Comparison of ENCODE assay signal across 1 cellular context in genomic region chr3:49017978-49018706, GRCh38.
A peak's percentile ranks its signal among the peaks of the same experiment; 100 is the strongest.
TF ChIP-seq lines count a peak whose summit lies in the region.

DALRD3 (minus strand) TSS chr3:49018580; CDS start chr3:49018564, 16 bp downstream.

TF ChIP-seq in K562, 482 proteins besides CTCF, POLR2A, EP300 and RAD21 (continued from another document and continues in another):
- TF ChIP-seq ZNF609 (CRISPR knock-in tag; IDR thresholded peaks at IDR 0.05; ENCODE audit: borderline replicate concordance), result no peak
- peak; percentile 62 for TF ChIP-seq ETV1 (tag; conservative IDR thresholded peaks at IDR 0.05; ENCODE audit: low read depth)
- 0 out of 2 replicates have a peak, but pooled peaks have one; percentile 20 for TF ChIP-seq BHLHE40 (IDR thresholded peaks at IDR 0.05; ENCODE audit: low read length)
- no peak for TF ChIP-seq MLX (CRISPR knock-in tag; conservative IDR thresholded peaks at IDR 0.05)
- TF ChIP-seq RBM39 (optimal IDR thresholded peaks at IDR 0.05; ENCODE audit: low read depth, low read length), result no peak
- no peak for TF ChIP-seq SPI1 (IDR thresholded peaks at IDR 0.05; ENCODE audit: borderline replicate concordance, low read depth, low read length)
- no peak for TF ChIP-seq ZNF583 (CRISPR knock-in tag; IDR thresholded peaks at IDR 0.05)
- no peak for TF ChIP-seq NEUROD1 (IDR thresholded peaks at IDR 0.05; ENCODE audit: borderline replicate concordance, low read depth, low read length, partially characterized antibody)
- TF ChIP-seq CBX8 (IDR thresholded peaks at IDR 0.05; ENCODE audit: borderline replicate concordance, extremely low read depth, low read depth, low read length, poor library complexity, severe bottlenecking), result no peak
- no peak for TF ChIP-seq POLR2H (tag; IDR thresholded peaks at IDR 0.05; ENCODE audit: low read depth)
- TF ChIP-seq ASH1L (IDR thresholded peaks at IDR 0.05; ENCODE audit: borderline replicate concordance, low read depth, partially characterized antibody), result no peak
- no peak for TF ChIP-seq RBM17 (IDR thresholded peaks at IDR 0.05; ENCODE audit: borderline replicate concordance, low read depth, low read length)
- TF ChIP-seq ZNF316 (IDR thresholded peaks at IDR 0.05), result no peak
- TF ChIP-seq MGA (IDR thresholded peaks at IDR 0.05), result no peak
- peak in 1 of 2 experiments; percentile 39; a peak in 1 of 4 replicates for TF ChIP-seq NONO (IDR thresholded peaks at IDR 0.05; ENCODE audit: low read depth in 2 of 2, low read length in 1 of 2)
- TF ChIP-seq NR3C1 (CRISPR knock-in tag; IDR thresholded peaks at IDR 0.05), result 0 out of 2 replicates have a peak, but pooled peaks have one; percentile 50
- TF ChIP-seq HLTF (IDR thresholded peaks at IDR 0.05), result no peak
- 0 out of 2 replicates have a peak, but pooled peaks have one; percentile 17 for TF ChIP-seq ZNF75A (CRISPR knock-in tag; IDR thresholded peaks at IDR 0.05)
- TF ChIP-seq GMEB1 (CRISPR knock-in tag; IDR thresholded peaks at IDR 0.05), result no peak
- TF ChIP-seq SRF (CRISPR knock-in tag; IDR thresholded peaks at IDR 0.05), result no peak
- peak; percentile 86 for TF ChIP-seq POLR2G (IDR thresholded peaks at IDR 0.05; ENCODE audit: low read depth, low read length)
- no peak for TF ChIP-seq PREB (CRISPR knock-in tag; IDR thresholded peaks at IDR 0.05)
- TF ChIP-seq POU5F1 (IDR thresholded peaks at IDR 0.05; ENCODE audit: borderline replicate concordance, low read depth, low read length, partially characterized antibody), result no peak
- no peak for TF ChIP-seq TFE3 (CRISPR knock-in tag; IDR thresholded peaks at IDR 0.05)
- TF ChIP-seq NCOA2 (IDR thresholded peaks at IDR 0.05; ENCODE audit: partially characterized antibody in 2 of 2), result no peak
- no peak for TF ChIP-seq BCL6 (CRISPR knock-in tag; IDR thresholded peaks at IDR 0.05)
- TF ChIP-seq KDM1A (IDR thresholded peaks at IDR 0.05), result no peak
- no peak for TF ChIP-seq HNRNPH1 (optimal IDR thresholded peaks at IDR 0.05; ENCODE audit: low read depth, low read length)
- no peak for TF ChIP-seq HBP1 (CRISPR knock-in tag; IDR thresholded peaks at IDR 0.05)
- no peak for TF ChIP-seq KHSRP (IDR thresholded peaks at IDR 0.05)
- peak; percentile 74 for TF ChIP-seq ZNF830 (CRISPR knock-in tag; IDR thresholded peaks at IDR 0.05)
- peak; percentile 54; the same call in 1 of the 2 replicates for TF ChIP-seq PHF8 (IDR thresholded peaks at IDR 0.05; ENCODE audit: borderline replicate concordance, low read length)
- TF ChIP-seq NR2C1 (IDR thresholded peaks at IDR 0.05), result no peak
- TF ChIP-seq NR2C1 (tag; IDR thresholded peaks at IDR 0.05), result no peak
- no peak for TF ChIP-seq MCM2 (IDR thresholded peaks at IDR 0.05; ENCODE audit: low read depth)
- TF ChIP-seq MAFG (tag; conservative IDR thresholded peaks at IDR 0.05), result no peak
- peak; percentile 43 for TF ChIP-seq CHD1 (IDR thresholded peaks at IDR 0.05; ENCODE audit: low read length)
- TF ChIP-seq MYBL2 (IDR thresholded peaks at IDR 0.05; ENCODE audit: low read depth), result no peak
- TF ChIP-seq MYBL2 (CRISPR knock-in tag; IDR thresholded peaks at IDR 0.05; ENCODE audit: borderline replicate concordance), result no peak
- TF ChIP-seq DDX20 (tag; IDR thresholded peaks at IDR 0.05; ENCODE audit: low read depth), result no peak
- no peak for TF ChIP-seq SRSF3 (IDR thresholded peaks at IDR 0.05; ENCODE audit: insufficient read depth, low read length)
